ENCODE assay signal across 20 cellular contexts in the genomic region with DNA sequence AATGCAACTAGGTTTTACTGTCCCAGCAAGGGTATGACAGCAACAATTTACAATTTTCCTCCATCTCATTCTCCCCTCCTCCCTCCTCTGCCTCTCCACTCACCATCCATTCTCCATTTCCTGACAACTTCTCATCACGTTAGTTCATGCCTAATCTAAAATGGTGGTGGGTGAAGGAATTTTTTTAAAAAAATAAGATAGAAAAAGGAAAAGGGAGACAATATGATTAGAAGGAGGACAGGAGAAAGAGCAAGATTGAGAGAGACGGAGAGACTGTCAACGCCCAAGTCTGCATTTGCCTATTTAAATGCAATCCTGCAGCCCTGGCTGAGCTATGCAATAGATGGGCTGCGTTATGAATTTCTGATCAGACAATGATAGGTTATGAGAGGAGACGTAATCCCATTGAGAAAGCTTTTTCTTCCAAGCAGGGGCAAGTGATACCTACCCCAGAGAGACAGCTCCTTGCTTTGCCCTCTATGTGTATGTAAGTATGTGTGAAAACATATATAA.
"Had no signal": no experiment of that assay in that cellular context is flagged by ENCODE, and none has a peak within 500 bp of the region (broad histone marks: within the 10 kb centered on the region; RNA-seq: fewer than 3 reads in every experiment).

No MANE protein-coding gene starts in this region.

- H3K27me3 ChIP-seq: colonic mucosa, right lobe of liver, testis had no signal

- H3K27me3 Mint-ChIP-seq: stimulated activated naive CD8-positive, alpha-beta T cell treated with anti-CD3 and anti-CD28 coated beads, Interleukin-15, amount 100 ng/mL, for 72 hours had no signal

- H3K9me3 Mint-ChIP-seq: memory B cell; nephron progenitor cell; stimulated activated naive B cell treated with anti-CD40 and anti-IgM and Interleukin-4, amounts not matched to agents 10 μg/mL and 1 μg/mL and 100 μg/mL, for 72 hours had no signal

- H3K4me1 ChIP-seq: colonic mucosa, psoas muscle, right lobe of liver, spleen, testis, tibial nerve had no signal

- H3K4me3 ChIP-seq: colonic mucosa, heart left ventricle, psoas muscle, right lobe of liver, spleen, testis, tibial nerve had no signal

- H3K4me1 Mint-ChIP-seq: memory B cell; naive B cell; stimulated activated naive B cell treated with anti-CD40 and anti-IgM and Interleukin-4, amounts not matched to agents 10 μg/mL and 1 μg/mL and 100 μg/mL, for 72 hours; stimulated activated naive CD8-positive, alpha-beta T cell treated with anti-CD3 and anti-CD28 coated beads, Interleukin-15, amount 100 ng/mL, for 72 hours had no signal

- H3K27ac ChIP-seq: colonic mucosa, heart left ventricle, psoas muscle, right lobe of liver, spleen, testis, tibial nerve had no signal

- H3K4me3 Mint-ChIP-seq: memory B cell; naive B cell; nephron progenitor cell; stimulated activated naive B cell treated with anti-CD40 and anti-IgM and Interleukin-4, amounts not matched to agents 10 μg/mL and 1 μg/mL and 100 μg/mL, for 72 hours; stimulated activated naive CD8-positive, alpha-beta T cell treated with anti-CD3 and anti-CD28 coated beads, Interleukin-15, amount 100 ng/mL, for 72 hours had no signal

- H3K36me3 ChIP-seq: colonic mucosa, heart left ventricle, right lobe of liver, spleen, tibial nerve had no signal

- H3K27ac Mint-ChIP-seq: memory B cell; naive B cell; nephron progenitor cell; stimulated activated naive B cell treated with anti-CD40 and anti-IgM and Interleukin-4, amounts not matched to agents 10 μg/mL and 1 μg/mL and 100 μg/mL, for 72 hours; stimulated activated naive CD8-positive, alpha-beta T cell treated with anti-CD3 and anti-CD28 coated beads, Interleukin-15, amount 100 ng/mL, for 72 hours had no signal

- H3K9me3 ChIP-seq: colonic mucosa, heart left ventricle, psoas muscle, right lobe of liver, spleen, testis, tibial nerve had no signal

- DNase-seq: caudate nucleus; colonic mucosa; effector CD4-positive, alpha-beta T cell; heart left ventricle; hypothalamus; islet precursor cell; naive B cell; nephron progenitor cell; psoas muscle; retina; right lobe of liver; spleen; stimulated activated CD4-positive, alpha-beta T cell treated with anti-CD3 and anti-CD28 coated beads, Interleukin-15, amount 100 ng/mL, for 24 hours; stimulated activated CD4-positive, alpha-beta T cell treated with anti-CD3 and anti-CD28 coated beads, Interleukin-1b, Interleukin-23, amount 100 ng/mL, for 48 hours; stimulated activated CD4-positive, alpha-beta T cell treated with anti-CD3 and anti-CD28 coated beads, Interleukin-4, amount 100 ng/mL, for 24 hours; stimulated activated naive B cell treated with anti-CD40 and anti-IgM and Interleukin-4, amounts not matched to agents 10 μg/mL and 1 μg/mL and 100 μg/mL, for 72 hours; stimulated activated naive CD8-positive, alpha-beta T cell treated with anti-CD3 and anti-CD28 coated beads, Interleukin-15, amount 100 ng/mL, for 72 hours; testis had no signal

- H3K36me3 Mint-ChIP-seq: memory B cell; naive B cell; stimulated activated naive B cell treated with anti-CD40 and anti-IgM and Interleukin-4, amounts not matched to agents 10 μg/mL and 1 μg/mL and 100 μg/mL, for 72 hours had no signal
